ENCODE assay signal across 1 cellular context in the genomic region with DNA sequence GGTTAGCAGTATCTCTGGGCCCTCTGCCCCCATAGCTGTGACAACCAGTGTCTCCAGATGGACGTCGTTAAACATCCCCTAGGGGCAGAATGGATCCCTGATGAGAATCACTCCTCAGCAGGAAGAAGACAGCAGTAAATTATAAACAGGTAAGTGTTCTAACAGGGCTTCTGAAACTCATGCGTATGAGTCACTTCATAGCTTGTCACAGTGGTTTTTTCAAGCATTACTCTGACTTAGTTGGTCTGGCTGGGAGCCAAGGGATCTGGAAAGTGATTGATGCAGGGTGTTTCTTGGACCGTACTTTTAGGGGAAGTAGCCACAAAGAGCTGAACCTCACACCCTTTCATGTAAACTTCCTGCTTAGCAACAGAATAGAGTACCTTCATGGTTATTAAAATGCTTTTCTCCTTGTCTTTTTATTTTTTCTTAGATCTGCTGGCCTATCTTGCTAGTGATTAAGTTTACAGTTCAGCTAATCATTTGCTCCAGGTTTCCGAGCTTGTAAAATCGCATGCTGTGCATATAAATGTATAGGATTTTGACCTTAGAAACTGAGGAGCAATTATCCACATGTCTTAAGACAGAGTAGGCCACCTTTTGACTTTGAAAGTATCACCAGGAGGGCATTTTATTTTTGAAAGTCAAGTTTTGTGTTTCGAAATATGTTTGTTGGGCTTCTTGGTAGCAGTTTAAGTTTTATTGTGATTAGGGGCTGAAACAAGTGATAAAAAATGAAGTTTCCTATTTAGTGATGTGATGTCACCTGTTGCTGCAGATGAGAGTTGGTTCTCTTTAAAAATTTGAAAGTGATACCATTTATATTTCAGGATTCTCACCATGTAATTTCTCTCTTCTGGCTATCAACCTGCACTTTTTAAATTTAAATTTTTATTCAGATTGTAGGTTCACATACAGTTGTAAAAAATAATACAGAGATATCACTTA.
TF ChIP-seq lines count a peak whose summit lies in the region.

No MANE protein-coding gene starts in this region.

TF ChIP-seq in HEK293, 187 proteins besides CTCF, POLR2A, EP300 and RAD21 (continued from another document and continues in another):
- TF ChIP-seq PATZ1 (tag by site-specific recombination; IDR thresholded peaks at IDR 0.05) (peak; percentile 66), ZNF221 (tag by site-specific recombination; IDR thresholded peaks at IDR 0.05; ENCODE audit: borderline replicate concordance) (no peak), HOXD13 (CRISPR knock-in tag; IDR thresholded peaks at IDR 0.05; ENCODE audit: borderline replicate concordance) (0 out of 2 replicates have a peak, but pooled peaks have one; percentile 14), OVOL3 (tag by site-specific recombination; IDR thresholded peaks at IDR 0.05) (0 out of 2 replicates have a peak, but pooled peaks have one; percentile 57), ZNF391 (tag by site-specific recombination; IDR thresholded peaks at IDR 0.05; ENCODE audit: borderline replicate concordance, low read depth) (peak; percentile 73; the same call in 1 of the 2 replicates), ZEB2 (tag by site-specific recombination; IDR thresholded peaks at IDR 0.05) (peak; percentile 98), ZNF843 (tag by site-specific recombination; IDR thresholded peaks at IDR 0.05) (peak; percentile 93), ZFHX2 (tag by site-specific recombination; conservative IDR thresholded peaks at IDR 0.05) (no peak), ZBTB17 (tag by site-specific recombination; IDR thresholded peaks at IDR 0.05) (peak; percentile 91), PRDM6 (tag by site-specific recombination; IDR thresholded peaks at IDR 0.05) (peak; percentile 96), BCL6B (tag by site-specific recombination; IDR thresholded peaks at IDR 0.05) (peak; percentile 66; the same call in 1 of the 2 replicates), ZNF664 (tag by site-specific recombination; IDR thresholded peaks at IDR 0.05) (no peak), ZNF26 (tag by site-specific recombination; IDR thresholded peaks at IDR 0.05) (no peak), ZNF174 (tag by site-specific recombination; IDR thresholded peaks at IDR 0.05) (no peak), WT1 (tag by site-specific recombination; IDR thresholded peaks at IDR 0.05) (peak; percentile 97), ZFP69B (tag by site-specific recombination; IDR thresholded peaks at IDR 0.05) (peak; percentile 64), ZNF223 (tag by site-specific recombination; IDR thresholded peaks at IDR 0.05) (no peak), GFI1B (tag by site-specific recombination; IDR thresholded peaks at IDR 0.05) (peak; percentile 83), OSR2 (tag by site-specific recombination; IDR thresholded peaks at IDR 0.05) (peak; percentile 99), ZNF629 (tag by site-specific recombination; IDR thresholded peaks at IDR 0.05) (peak; percentile 93), PRDM10 (tag by site-specific recombination; IDR thresholded peaks at IDR 0.05) (peak; percentile 88), ZBTB49 (tag by site-specific recombination; IDR thresholded peaks at IDR 0.05; ENCODE audit: low read depth) (no peak), ZNF398 (tag by site-specific recombination; IDR thresholded peaks at IDR 0.05) (peak; percentile 64), ZBTB21 (tag by site-specific recombination; IDR thresholded peaks at IDR 0.05) (peak; percentile 67), ZIC2 (tag by site-specific recombination; IDR thresholded peaks at IDR 0.05) (peak; percentile 91), INSM2 (tag by site-specific recombination; IDR thresholded peaks at IDR 0.05) (peak; percentile 83), ZNF580 (tag by site-specific recombination; IDR thresholded peaks at IDR 0.05) (peak; percentile 83; the same call in 1 of the 2 replicates), ZNF169 (tag by site-specific recombination; IDR thresholded peaks at IDR 0.05) (no peak), ZSCAN30 (tag by site-specific recombination; IDR thresholded peaks at IDR 0.05) (peak; percentile 92), ZNF354C (tag by site-specific recombination; IDR thresholded peaks at IDR 0.05; ENCODE audit: borderline replicate concordance, low read depth) (0 out of 2 replicates have a peak, but pooled peaks have one; percentile 27), KLF10 (tag by site-specific recombination; IDR thresholded peaks at IDR 0.05) (peak; percentile 91), ZNF626 (tag by site-specific recombination; IDR thresholded peaks at IDR 0.05) (peak; percentile 76; the same call in 1 of the 2 replicates), ZNF501 (tag by site-specific recombination; IDR thresholded peaks at IDR 0.05) (peak; percentile 71), ZNF211 (tag by site-specific recombination; IDR thresholded peaks at IDR 0.05; ENCODE audit: low read depth) (no peak), ZNF449 (tag by site-specific recombination; IDR thresholded peaks at IDR 0.05) (peak; percentile 77), IKZF3 (tag by site-specific recombination; IDR thresholded peaks at IDR 0.05) (peak; percentile 88)
